In the genomic region with DNA sequence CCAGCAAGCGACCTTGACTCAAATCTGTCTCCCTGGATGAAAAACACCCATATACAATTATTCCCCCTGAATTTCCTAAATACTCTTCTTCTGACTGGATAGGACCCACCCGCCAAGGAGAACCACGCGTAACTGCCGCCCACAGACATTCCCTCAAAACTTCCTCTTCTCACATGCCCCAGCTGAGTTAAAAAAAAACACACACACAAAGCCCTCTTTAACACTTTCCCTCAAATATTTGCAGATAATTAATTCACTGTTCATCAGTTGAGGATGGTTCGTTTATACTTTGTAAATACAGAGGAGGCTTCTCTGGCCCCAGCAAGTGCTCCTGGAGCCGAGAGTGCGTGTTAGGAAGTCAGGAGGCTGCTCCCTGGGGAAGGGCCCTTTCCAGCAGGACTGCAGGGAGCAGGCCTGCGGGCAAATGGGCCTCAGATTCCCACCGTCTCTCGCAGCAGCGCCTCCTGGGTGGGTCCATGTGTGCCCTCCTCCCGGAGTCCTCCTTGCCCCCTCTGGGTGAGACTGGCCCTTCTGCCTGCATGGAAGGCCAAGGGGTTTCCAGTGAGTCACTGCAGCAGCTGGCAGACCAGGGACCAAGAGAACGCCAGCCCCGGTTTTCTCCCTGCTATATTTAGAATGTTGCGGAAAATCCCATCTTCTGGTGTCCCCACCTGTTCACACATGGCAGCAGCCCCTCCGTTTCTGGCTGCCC, we compare ENCODE assay signal across 8 cellular contexts. TPM values are rescaled to one million over a fixed set of nuclear protein-coding genes. Genes with fewer than 3 reads are reported as not detected.
DNase-seq lines count a peak whose midpoint lies in the region; ATAC-seq, FAIRE-seq and TF ChIP-seq lines count a peak whose summit lies in the region.

No MANE protein-coding gene starts in this region.

- TF ChIP-seq CTCF in GM12865 (IDR thresholded peaks at IDR 0.05; ENCODE audit: insufficient read depth, low read depth, low read length, missing control alignments) (no peak), neutrophil (IDR thresholded peaks at IDR 0.05) (no peak)

- peaks cover 83 to 88% of the 10 kb centered on the region in 2 experiments for H3K4me1 ChIP-seq in neutrophil (ENCODE audit: control insufficient read depth in 1 of 2, insufficient read depth in 1 of 2, low read depth in 1 of 2, low read length in 1 of 2)

- no peaks in the 10 kb centered on the region for H3K36me3 ChIP-seq in neutrophil

- DNase-seq in GM12865 (ENCODE audit: low read depth): peak; percentile 74
- peak; percentile 79 for DNase-seq in NCI-H345 (lab: John Stamatoyannopoulos, UW)
- DNase-seq in dermis blood vessel endothelial cell: peak; percentile 73
- DNase-seq in RCC 7860 (ENCODE audit: low spot score): no peak
- DNase-seq in stimulated activated naive CD8-positive, alpha-beta T cell treated with anti-CD3 and anti-CD28 coated beads, Interleukin-15, amount 100 ng/mL, for 72 hours: no peak
- no peak for DNase-seq in activated CD4-positive, CD25-positive, alpha-beta regulatory T cell (lab: John Stamatoyannopoulos, UW)

- peaks cover 11% of the 10 kb centered on the region in 2 donors for H3K9me3 Mint-ChIP-seq in stimulated activated naive CD8-positive, alpha-beta T cell treated with anti-CD3 and anti-CD28 coated beads, Interleukin-15, amount 100 ng/mL, for 72 hours

- FAIRE-seq in RCC 7860 (lab: Jason Lieb, UNC): no peak

- no peak for ATAC-seq in GM21367 (IDR thresholded peaks at IDR 0.05; ENCODE audit: unreplicated experiment)
- ATAC-seq in stimulated activated naive CD8-positive, alpha-beta T cell treated with anti-CD3 and anti-CD28 coated beads, Interleukin-15, amount 100 ng/mL, for 72 hours: no peak

- H3K4me1 Mint-ChIP-seq in stimulated activated naive CD8-positive, alpha-beta T cell treated with anti-CD3 and anti-CD28 coated beads, Interleukin-15, amount 100 ng/mL, for 72 hours: peaks cover 30% of the 10 kb centered on the region

- peak overlapping the region in 1 of 2 donors; percentile 8 for H3K4me3 Mint-ChIP-seq in stimulated activated naive CD8-positive, alpha-beta T cell treated with anti-CD3 and anti-CD28 coated beads, Interleukin-15, amount 100 ng/mL, for 72 hours

- H3K27me3 Mint-ChIP-seq in stimulated activated naive CD8-positive, alpha-beta T cell treated with anti-CD3 and anti-CD28 coated beads, Interleukin-15, amount 100 ng/mL, for 72 hours: no peaks in the 10 kb centered on the region

- H3K27me3 ChIP-seq in neutrophil: no peaks in the 10 kb centered on the region

- peak overlapping the region; percentile 40 for H3K4me3 ChIP-seq in GM12865 (ENCODE audit: low read depth, low read length)
- H3K4me3 ChIP-seq in neutrophil (ENCODE audit: low read depth in 1 of 2, low read length in 1 of 2): peak overlapping the region in 1 of 2 experiments; percentile 9

- peak overlapping the region in 1 of 2 donors; percentile 95 for H3K27ac Mint-ChIP-seq in stimulated activated naive CD8-positive, alpha-beta T cell treated with anti-CD3 and anti-CD28 coated beads, Interleukin-15, amount 100 ng/mL, for 72 hours

- H3K9me3 ChIP-seq in neutrophil: no peaks in the 10 kb centered on the region

- peak overlapping the region; percentile 83 for H3K27ac ChIP-seq in neutrophil

RNA-seq across cellular contexts. Expression of a gene that starts 46.8 kb away (rescaled TPM):
- 35.7 and 73.0 TPM in 2 replicates for total RNA-seq in dermis blood vessel endothelial cell

Comparison
In these comparisons a context has a peak if more than half of its experiments do, and no peak if none do; other contexts are left out.
1. DNase-seq: peak in GM12865 (single experiment), NCI-H345 (single experiment) and dermis blood vessel endothelial cell (single experiment); none in RCC 7860 (single experiment), stimulated activated naive CD8-positive, alpha-beta T cell treated with anti-CD3 and anti-CD28 coated beads, Interleukin-15, amount 100 ng/mL, for 72 hours (0 of 2) and activated CD4-positive, CD25-positive, alpha-beta regulatory T cell (0 of 4).